ENCODE assay signal across 13 cellular contexts in genomic region chr12:108564724-108565123, GRCh38. TPM values are rescaled to one million over a fixed set of nuclear protein-coding genes. Genes with fewer than 3 reads are reported as not detected.
DNase-seq lines count a peak whose midpoint lies in the region; ATAC-seq and TF ChIP-seq lines count a peak whose summit lies in the region.
"Had no signal": no experiment of that assay in that cellular context is flagged by ENCODE, and none has a peak within 500 bp of the region (broad histone marks: within the 10 kb centered on the region; RNA-seq: fewer than 3 reads in every experiment).

No MANE protein-coding gene starts in this region.

- peaks cover 35 to 54% (median 38%) of the 10 kb centered on the region in 3 donors for H3K4me1 ChIP-seq in skeletal muscle tissue (ENCODE audit: control insufficient read depth in 3 of 3, insufficient read depth in 3 of 3, low read length in 3 of 3)

- peak; percentile 23 for DNase-seq in activated CD8-positive, alpha-beta memory T cell treated with anti-CD3 and anti-CD28 coated beads, Interleukin-2, amount 10 ng/mL, durations not matched to agents 7 days and 5 days
- DNase-seq in activated CD8-positive, alpha-beta memory T cell treated with anti-CD3 and anti-CD28 coated beads for 24 hours: no peak
- DNase-seq in NCI-H69 (lab: John Stamatoyannopoulos, UW) (peak; percentile 33), chondrocyte (ENCODE audit: low spot score) (no peak), hypothalamus (lab: John Stamatoyannopoulos, UW) (no peak), NAMALWA (ENCODE audit: low spot score) (no peak), NCI-H510A treated with DMSO at 0.1 percent for 48 hours (lab: John Stamatoyannopoulos, UW) (no peak)
- DNase-seq: brain microvascular endothelial cell, PC-9, right lobe of liver, T-helper 9 cell had no signal

- no peak overlapping the region for H3K4me3 Mint-ChIP-seq in activated CD8-positive, alpha-beta memory T cell treated with anti-CD3 and anti-CD28 coated beads, Interleukin-2, amount 10 ng/mL, durations not matched to agents 7 days and 5 days
- H3K4me3 Mint-ChIP-seq in chondrocyte (ENCODE audit: unreplicated experiment): no peak overlapping the region

- ATAC-seq in activated CD8-positive, alpha-beta memory T cell treated with anti-CD3 and anti-CD28 coated beads, Interleukin-2, amount 10 ng/mL, durations not matched to agents 7 days and 5 days: no peak
- ATAC-seq: right lobe of liver had no signal

- H3K9ac ChIP-seq in skeletal muscle tissue (ENCODE audit: low read depth in 1 of 3, low read length in 3 of 3): no peak overlapping the region

- no peak for TF ChIP-seq CTCF in chondrocyte (IDR thresholded peaks at IDR 0.05)

- CTCF ChIA-PET in activated CD8-positive, alpha-beta memory T cell treated with anti-CD3 and anti-CD28 coated beads, Interleukin-2, amount 10 ng/mL, durations not matched to agents 7 days and 5 days (lab: Charles Lee): interaction anchor here (1.1 to 16.9 kb wide), 8 partner anchors 17 to 386 kb away, joined by 3 to 382 read pairs (median 7); partner anchors contain the start of gene SELPLG

- H3K27me3 Mint-ChIP-seq in activated CD8-positive, alpha-beta memory T cell treated with anti-CD3 and anti-CD28 coated beads, Interleukin-2, amount 10 ng/mL, durations not matched to agents 7 days and 5 days: no peaks in the 10 kb centered on the region
- no peaks in the 10 kb centered on the region for H3K27me3 Mint-ChIP-seq in chondrocyte (ENCODE audit: low read depth)

- no peaks in the 10 kb centered on the region for H3K27me3 ChIP-seq in skeletal muscle tissue (ENCODE audit: control insufficient read depth in 3 of 3, insufficient read depth in 3 of 3, low read length in 3 of 3)
- H3K27me3 ChIP-seq: brain microvascular endothelial cell, right lobe of liver, tibial artery had no signal

- peaks cover 37 to 57% (median 53%) of the 10 kb centered on the region in 3 donors for H3K36me3 ChIP-seq in skeletal muscle tissue (ENCODE audit: control insufficient read depth in 3 of 3, insufficient read depth in 3 of 3, low read length in 3 of 3)

- peaks cover 67% of the 10 kb centered on the region for H3K4me1 Mint-ChIP-seq in activated CD8-positive, alpha-beta memory T cell treated with anti-CD3 and anti-CD28 coated beads, Interleukin-2, amount 10 ng/mL, durations not matched to agents 7 days and 5 days
- H3K4me1 Mint-ChIP-seq in chondrocyte (ENCODE audit: low read depth): peaks cover 45% of the 10 kb centered on the region

- no peak overlapping the region for H3K27ac Mint-ChIP-seq in activated CD8-positive, alpha-beta memory T cell treated with anti-CD3 and anti-CD28 coated beads, Interleukin-2, amount 10 ng/mL, durations not matched to agents 7 days and 5 days
- peak overlapping the region; percentile 49 for H3K27ac Mint-ChIP-seq in chondrocyte (ENCODE audit: unreplicated experiment)

- no peaks in the 10 kb centered on the region for H3K9me3 Mint-ChIP-seq in activated CD8-positive, alpha-beta memory T cell treated with anti-CD3 and anti-CD28 coated beads, Interleukin-2, amount 10 ng/mL, durations not matched to agents 7 days and 5 days (ENCODE audit: low read depth)
- no peaks in the 10 kb centered on the region for H3K9me3 Mint-ChIP-seq in chondrocyte (ENCODE audit: low read depth)

- H3K27ac ChIP-seq in skeletal muscle tissue (ENCODE audit: low read depth, low read length): peak overlapping the region; percentile 74
- H3K27ac ChIP-seq: brain microvascular endothelial cell had no signal

- no peak overlapping the region for H3K4me3 ChIP-seq in skeletal muscle tissue (ENCODE audit: low read length in 3 of 3)
- H3K4me3 ChIP-seq: PC-9, right lobe of liver, tibial artery had no signal

- no peaks in the 10 kb centered on the region for H3K9me3 ChIP-seq in skeletal muscle tissue (ENCODE audit: control insufficient read depth in 3 of 3, low read length in 3 of 3)
- H3K9me3 ChIP-seq: right lobe of liver, tibial artery had no signal

- peaks cover 47% of the 10 kb centered on the region for H3K36me3 Mint-ChIP-seq in activated CD8-positive, alpha-beta memory T cell treated with anti-CD3 and anti-CD28 coated beads, Interleukin-2, amount 10 ng/mL, durations not matched to agents 7 days and 5 days
- peaks cover 32% of the 10 kb centered on the region for H3K36me3 Mint-ChIP-seq in chondrocyte (ENCODE audit: low read depth)

RNA-seq across cellular contexts. Expression of gene ISCU, which starts 2.3 kb away (rescaled TPM):
- 10 to 100 TPM; 64.2 to 86.9 TPM for total RNA-seq in activated CD8-positive, alpha-beta memory T cell treated with anti-CD3 and anti-CD28 coated beads, Interleukin-2, amount 10 ng/mL, durations not matched to agents 7 days and 5 days
- total RNA-seq in chondrocyte: 84.8 to 102 TPM (median 87.8 TPM) in 3 replicates
- total RNA-seq in skeletal muscle tissue: 83.0 TPM

RNA-seq across cellular contexts. Expression of gene SART3, which starts 3.8 kb away (rescaled TPM):
- 10 to 100 TPM; 81.2 to 99.7 TPM for total RNA-seq in activated CD8-positive, alpha-beta memory T cell treated with anti-CD3 and anti-CD28 coated beads, Interleukin-2, amount 10 ng/mL, durations not matched to agents 7 days and 5 days
- total RNA-seq in chondrocyte: 33.8 to 36.6 TPM (median 34.8 TPM) in 3 replicates
- total RNA-seq in skeletal muscle tissue: 43.3 TPM

RNA-seq across cellular contexts. Expression of gene TMEM119, which starts 33.2 kb away (rescaled TPM):
- total RNA-seq in activated CD8-positive, alpha-beta memory T cell treated with anti-CD3 and anti-CD28 coated beads, Interleukin-2, amount 10 ng/mL, durations not matched to agents 7 days and 5 days: under 1 TPM; 0.16 to 0.20 TPM
- total RNA-seq in chondrocyte: 46.7 to 122 TPM (median 48.3 TPM) in 3 replicates
- total RNA-seq in skeletal muscle tissue: 37.1 TPM
- total RNA-seq: PC-9 had no signal

RNA-seq across cellular contexts. Expression of gene FICD, which starts 49.6 kb away (rescaled TPM):
- total RNA-seq in activated CD8-positive, alpha-beta memory T cell treated with anti-CD3 and anti-CD28 coated beads, Interleukin-2, amount 10 ng/mL, durations not matched to agents 7 days and 5 days: 1 to 10 TPM; 5.8 to 6.1 TPM
- 7.8 to 8.4 TPM (median 8.0 TPM) in 3 replicates for total RNA-seq in chondrocyte
- total RNA-seq in skeletal muscle tissue: 1.6 TPM

Comparison
In these comparisons a context has a peak if more than half of its experiments do, and no peak if none do; other contexts are left out.
1. DNase-seq: peak in activated CD8-positive, alpha-beta memory T cell treated with anti-CD3 and anti-CD28 coated beads, Interleukin-2, amount 10 ng/mL, durations not matched to agents 7 days and 5 days (single experiment) and NCI-H69 (single experiment); none in activated CD8-positive, alpha-beta memory T cell treated with anti-CD3 and anti-CD28 coated beads for 24 hours (single experiment), chondrocyte (single experiment), hypothalamus (0 of 51), NAMALWA (single experiment) and NCI-H510A treated with DMSO at 0.1 percent for 48 hours (single experiment).
2. RNA of gene TMEM119, which starts 33.2 kb away (total RNA-seq): 46.7 to 122 TPM in chondrocyte and 37.1 TPM in skeletal muscle tissue (single experiment); 0.16 to 0.20 TPM in activated CD8-positive, alpha-beta memory T cell treated with anti-CD3 and anti-CD28 coated beads, Interleukin-2, amount 10 ng/mL, durations not matched to agents 7 days and 5 days; every median in the first group is over 10 times any median in the second.